In genomic region chr10:124532106-124532641, GRCh38 we compare ENCODE assay signal across 10 cellular contexts.
DNase-seq lines count a peak whose midpoint lies in the region; ATAC-seq, FAIRE-seq and TF ChIP-seq lines count a peak whose summit lies in the region.
"Had no signal": no experiment of that assay in that cellular context is flagged by ENCODE, and none has a peak within 500 bp of the region (broad histone marks: within the 10 kb centered on the region; RNA-seq: fewer than 3 reads in every experiment).

No MANE protein-coding gene starts in this region.

- H3K4me1 Mint-ChIP-seq in activated naive CD8-positive, alpha-beta T cell treated with anti-CD3 and anti-CD28 coated beads, Interleukin-2, amount 50 U/mL, for 24 hours = peaks cover 12% of the 10 kb centered on the region
- H3K4me1 Mint-ChIP-seq in activated T-helper 2 cell treated with anti-CD3 and anti-CD28 coated beads, Interferon-gamma antibody, Interleukin-2, Interleukin-4, amounts not matched to agents 10 μg/mL and 5 μg/mL and 100 μg/mL, durations not matched to agents 14 hours and 24 hours and 36 hours (ENCODE audit: low read depth) = peaks cover 3% of the 10 kb centered on the region

- H4K20me1 ChIP-seq in hepatocyte (ENCODE audit: insufficient read depth, poor library complexity, severe bottlenecking) = no peaks in the 10 kb centered on the region

- no peak overlapping the region for H3K27ac ChIP-seq in hepatocyte

- H3K27me3 ChIP-seq in hepatocyte = no peaks in the 10 kb centered on the region

- TF ChIP-seq POLR2A in GM12891 (IDR thresholded peaks at IDR 0.05; ENCODE audit: low read depth, low read length) = no peak

- H3K4me3 Mint-ChIP-seq in activated naive CD8-positive, alpha-beta T cell treated with anti-CD3 and anti-CD28 coated beads, Interleukin-2, amount 50 U/mL, for 24 hours = no peak overlapping the region
- H3K4me3 Mint-ChIP-seq in activated T-helper 2 cell treated with anti-CD3 and anti-CD28 coated beads, Interferon-gamma antibody, Interleukin-2, Interleukin-4, amounts not matched to agents 10 μg/mL and 5 μg/mL and 100 μg/mL, durations not matched to agents 14 hours and 24 hours and 36 hours (ENCODE audit: low read depth) = no peak overlapping the region
- H3K4me3 Mint-ChIP-seq: activated B cell treated with CpG ODN at 0.5 μM for 24 hours had no signal

- no peaks in the 10 kb centered on the region for H3K36me3 Mint-ChIP-seq in activated naive CD8-positive, alpha-beta T cell treated with anti-CD3 and anti-CD28 coated beads, Interleukin-2, amount 50 U/mL, for 24 hours (ENCODE audit: low read depth)
- no peaks in the 10 kb centered on the region for H3K36me3 Mint-ChIP-seq in activated T-helper 2 cell treated with anti-CD3 and anti-CD28 coated beads, Interferon-gamma antibody, Interleukin-2, Interleukin-4, amounts not matched to agents 10 μg/mL and 5 μg/mL and 100 μg/mL, durations not matched to agents 14 hours and 24 hours and 36 hours (ENCODE audit: low read depth)

- no peak overlapping the region for H3K27ac Mint-ChIP-seq in activated naive CD8-positive, alpha-beta T cell treated with anti-CD3 and anti-CD28 coated beads, Interleukin-2, amount 50 U/mL, for 24 hours
- H3K27ac Mint-ChIP-seq in activated T-helper 2 cell treated with anti-CD3 and anti-CD28 coated beads, Interferon-gamma antibody, Interleukin-2, Interleukin-4, amounts not matched to agents 10 μg/mL and 5 μg/mL and 100 μg/mL, durations not matched to agents 14 hours and 24 hours and 36 hours = no peak overlapping the region
- H3K27ac Mint-ChIP-seq: activated B cell treated with CpG ODN at 0.5 μM for 24 hours had no signal

- H2AFZ ChIP-seq in hepatocyte = no peak overlapping the region

- no peaks in the 10 kb centered on the region for H3K79me2 ChIP-seq in hepatocyte

- POLR2A ChIA-PET in AG04449 (lab: Yijun Ruan, JAX) = no interaction called here

- H3K9me3 ChIP-seq in hepatocyte (ENCODE audit: low read depth) = no peaks in the 10 kb centered on the region
- H3K9me3 ChIP-seq: HAP-1 had no signal

- H3K27me3 Mint-ChIP-seq in activated naive CD8-positive, alpha-beta T cell treated with anti-CD3 and anti-CD28 coated beads, Interleukin-2, amount 50 U/mL, for 24 hours = no peaks in the 10 kb centered on the region
- peaks cover 12% of the 10 kb centered on the region for H3K27me3 Mint-ChIP-seq in activated T-helper 2 cell treated with anti-CD3 and anti-CD28 coated beads, Interferon-gamma antibody, Interleukin-2, Interleukin-4, amounts not matched to agents 10 μg/mL and 5 μg/mL and 100 μg/mL, durations not matched to agents 14 hours and 24 hours and 36 hours (ENCODE audit: low read depth)
- H3K27me3 Mint-ChIP-seq: activated B cell treated with CpG ODN at 0.5 μM for 24 hours had no signal

- TF ChIP-seq CTCF in AG04449 (IDR thresholded peaks at IDR 0.05; ENCODE audit: insufficient read depth, low read length, missing control alignments) (peak; percentile 25), hepatocyte (IDR thresholded peaks at IDR 0.05; ENCODE audit: poor library complexity) (peak; percentile 46)

- no peaks in the 10 kb centered on the region for H3K36me3 ChIP-seq in hepatocyte (replicated peaks; ENCODE audit: insufficient read depth, low read depth)
- H3K36me3 ChIP-seq: HAP-1 had no signal

- FAIRE-seq in GM12891 (lab: Jason Lieb, UNC) = peak; percentile 89

- no peak overlapping the region for H3K4me2 ChIP-seq in hepatocyte

- no peaks in the 10 kb centered on the region for H3K4me1 ChIP-seq in hepatocyte (ENCODE audit: insufficient read depth)
- H3K4me1 ChIP-seq: HAP-1 had no signal

- H3K9me2 ChIP-seq in hepatocyte (replicated peaks; ENCODE audit: insufficient read depth) = no peaks in the 10 kb centered on the region

- ATAC-seq in activated naive CD8-positive, alpha-beta T cell treated with anti-CD3 and anti-CD28 coated beads, Interleukin-2, amount 50 U/mL, for 24 hours = no peak
- ATAC-seq in GM19395 (IDR thresholded peaks at IDR 0.05; ENCODE audit: unreplicated experiment) = no peak

- CTCF ChIA-PET in AG04449 (lab: Yijun Ruan, JAX) = interaction anchor here (1.2 to 10.8 kb wide), 4 partner anchors 14 to 296 kb away, joined by 8 to 141 read pairs (median 70); no protein-coding TSS in a partner anchor

- WGBS in hepatocyte (ENCODE audit: low lambda C conversion rate, missing lambda C conversion rate) = 61% methylated on average over 11 of the region's 11 CpGs

- intact Hi-C loops in activated T-helper 2 cell treated with anti-CD3 and anti-CD28 coated beads, Interferon-gamma antibody, Interleukin-2, Interleukin-4, amounts not matched to agents 10 μg/mL and 5 μg/mL and 100 μg/mL, durations not matched to agents 14 hours and 24 hours and 36 hours (cut with micrococcal nuclease) = no loop called here

- no peak overlapping the region for H3K4me3 ChIP-seq in AG04449 (ENCODE audit: low read depth, low read length)
- H3K4me3 ChIP-seq in hepatocyte = no peak overlapping the region
- H3K4me3 ChIP-seq: HAP-1 had no signal

- H3K9me3 Mint-ChIP-seq in activated naive CD8-positive, alpha-beta T cell treated with anti-CD3 and anti-CD28 coated beads, Interleukin-2, amount 50 U/mL, for 24 hours = no peaks in the 10 kb centered on the region
- no peaks in the 10 kb centered on the region for H3K9me3 Mint-ChIP-seq in activated T-helper 2 cell treated with anti-CD3 and anti-CD28 coated beads, Interferon-gamma antibody, Interleukin-2, Interleukin-4, amounts not matched to agents 10 μg/mL and 5 μg/mL and 100 μg/mL, durations not matched to agents 14 hours and 24 hours and 36 hours
- H3K9me3 Mint-ChIP-seq: activated B cell treated with CpG ODN at 0.5 μM for 24 hours had no signal

- DNase-seq in AG04449 (ENCODE audit: low read depth, low spot score) = no peak
- no peak for DNase-seq in GM12891 (ENCODE audit: insufficient read length, low spot score)
- DNase-seq in RPMI8226 = peak; percentile 72
- peak; percentile 69 for DNase-seq in hepatocyte (ENCODE audit: low spot score)
- DNase-seq in activated naive CD8-positive, alpha-beta T cell treated with anti-CD3 and anti-CD28 coated beads, Interleukin-2, amount 50 U/mL, for 24 hours = no peak
- no peak for DNase-seq in NCI-H345 (lab: John Stamatoyannopoulos, UW)
- DNase-seq in activated T-helper 2 cell treated with anti-CD3 and anti-CD28 coated beads, Interferon-gamma antibody, Interleukin-2, Interleukin-4, amounts not matched to agents 10 μg/mL and 5 μg/mL and 100 μg/mL, durations not matched to agents 14 hours and 24 hours and 36 hours (ENCODE audit: low spot score) = no peak
- DNase-seq: activated B cell treated with CpG ODN at 0.5 μM for 24 hours had no signal

TF ChIP-seq in GM12891, 5 proteins besides CTCF, POLR2A, EP300 and RAD21:
- no peak for TF ChIP-seq SPI1 (IDR thresholded peaks at IDR 0.05; ENCODE audit: low read depth, low read length)
- TF ChIP-seq TAF1 (IDR thresholded peaks at IDR 0.05; ENCODE audit: low read depth, low read length) = no peak
- TF ChIP-seq POLR2AphosphoS5 (IDR thresholded peaks at IDR 0.05; ENCODE audit: low read depth, low read length) = no peak
- no peak for TF ChIP-seq POU2F2 (IDR thresholded peaks at IDR 0.05; ENCODE audit: low read depth, low read length)
- no peak for TF ChIP-seq PAX5 (IDR thresholded peaks at IDR 0.05; ENCODE audit: insufficient read depth, low read length, severe bottlenecking)
TF ChIP-seq in GM12891: peak in this region for 0.

Comparison
In these comparisons a context has a peak if more than half of its experiments do, and no peak if none do; other contexts are left out.
1. DNase-seq: peak in RPMI8226 (single experiment) and hepatocyte (single experiment); none in AG04449 (single experiment), GM12891 (single experiment), activated naive CD8-positive, alpha-beta T cell treated with anti-CD3 and anti-CD28 coated beads, Interleukin-2, amount 50 U/mL, for 24 hours (single experiment), NCI-H345 (single experiment) and activated T-helper 2 cell treated with anti-CD3 and anti-CD28 coated beads, Interferon-gamma antibody, Interleukin-2, Interleukin-4, amounts not matched to agents 10 μg/mL and 5 μg/mL and 100 μg/mL, durations not matched to agents 14 hours and 24 hours and 36 hours (single experiment).